Comparison of ENCODE assay signal across 9 cellular contexts in genomic region chr1:179298952-179299351, GRCh38. TPM values are rescaled to one million over a fixed set of nuclear protein-coding genes. Genes with fewer than 3 reads are reported as not detected.
DNase-seq lines count a peak whose midpoint lies in the region; ATAC-seq lines count a peak whose summit lies in the region.
"Had no signal": no experiment of that assay in that cellular context is flagged by ENCODE, and none has a peak within 500 bp of the region (broad histone marks: within the 10 kb centered on the region; RNA-seq: fewer than 3 reads in every experiment).

No MANE protein-coding gene starts in this region.

- no peaks in the 10 kb centered on the region for H3K9me3 Mint-ChIP-seq in activated CD8-positive, alpha-beta T cell treated with anti-CD3 and anti-CD28 coated beads, Interleukin-2, amount 10 ng/mL, durations not matched to agents 7 days and 5 days (ENCODE audit: insufficient read depth)

- 92 to 96% methylated on average over 3 of the region's 3 CpGs for WGBS in aorta, 2 donors

- peak overlapping the region; percentile 90 for H3K27ac Mint-ChIP-seq in activated CD8-positive, alpha-beta T cell treated with anti-CD3 and anti-CD28 coated beads, Interleukin-2, amount 10 ng/mL, durations not matched to agents 7 days and 5 days

- H3K36me3 ChIP-seq in aorta (ENCODE audit: control insufficient read depth in 1 of 2, insufficient read depth in 2 of 2, low read length in 1 of 2): no peaks in the 10 kb centered on the region

- POLR2A ChIA-PET in activated CD8-positive, alpha-beta T cell treated with anti-CD3 and anti-CD28 coated beads, Interleukin-2, amount 10 ng/mL, durations not matched to agents 7 days and 5 days (lab: Charles Lee): no interaction called here

- CTCF ChIA-PET in activated CD8-positive, alpha-beta T cell treated with anti-CD3 and anti-CD28 coated beads, Interleukin-2, amount 10 ng/mL, durations not matched to agents 7 days and 5 days (lab: Charles Lee): no interaction called here

- no peak overlapping the region for H3K4me3 ChIP-seq in aorta (ENCODE audit: low read length in 2 of 2)

- H3K27ac ChIP-seq in aorta (ENCODE audit: low read depth in 1 of 2, low read length in 2 of 2): no peak overlapping the region

- H3K4me1 ChIP-seq in aorta (ENCODE audit: control insufficient read depth in 1 of 2, insufficient read depth in 2 of 2, low read length in 2 of 2): peaks cover 2 to 3% of the 10 kb centered on the region in 2 donors

- no peaks in the 10 kb centered on the region for H3K27me3 ChIP-seq in aorta (ENCODE audit: control insufficient read depth in 1 of 2, insufficient read depth in 2 of 2, low read length in 1 of 2)

- H3K4me3 Mint-ChIP-seq in activated CD8-positive, alpha-beta T cell treated with anti-CD3 and anti-CD28 coated beads, Interleukin-2, amount 10 ng/mL, durations not matched to agents 7 days and 5 days: peak overlapping the region; percentile 55

- H3K27me3 Mint-ChIP-seq in activated CD8-positive, alpha-beta T cell treated with anti-CD3 and anti-CD28 coated beads, Interleukin-2, amount 10 ng/mL, durations not matched to agents 7 days and 5 days (ENCODE audit: low read depth): no peaks in the 10 kb centered on the region

- intact Hi-C loops in aorta (cut with DNase I): no loop called here

- H3K9me3 ChIP-seq in aorta (ENCODE audit: control insufficient read depth, low read length): no peaks in the 10 kb centered on the region

- ATAC-seq in HG03097 (IDR thresholded peaks at IDR 0.05; ENCODE audit: low FRiP score, unreplicated experiment): peak; percentile 79
- peak; percentile 93 for ATAC-seq in activated CD8-positive, alpha-beta T cell treated with anti-CD3 and anti-CD28 coated beads, Interleukin-2, amount 10 ng/mL, durations not matched to agents 7 days and 5 days
- ATAC-seq in stimulated activated naive CD8-positive, alpha-beta T cell treated with anti-CD3 and anti-CD28 coated beads, Interleukin-15, Interleukin-2, amounts not matched to agents 100 U/mL and 50 U/mL, for 24 hours: peak; percentile 95
- no peak for ATAC-seq in aorta (ENCODE audit: low FRiP score)

- H3K4me1 Mint-ChIP-seq in activated CD8-positive, alpha-beta T cell treated with anti-CD3 and anti-CD28 coated beads, Interleukin-2, amount 10 ng/mL, durations not matched to agents 7 days and 5 days (ENCODE audit: low read depth): peaks cover 66% of the 10 kb centered on the region

- DNase-seq in activated gamma-delta T cell treated with Interleukin-2 at 50 U/mL for 16 hours (peak; percentile 38), activated gamma-delta T cell (lab: John Stamatoyannopoulos, UW) (no peak), NCI-H510A treated with DMSO at 0.1 percent for 48 hours (lab: John Stamatoyannopoulos, UW) (no peak), NCI-H1694 treated with DMSO at 0.1 percent for 48 hours (lab: John Stamatoyannopoulos, UW) (no peak), aorta (no peak)
- peak; percentile 81 for DNase-seq in activated CD8-positive, alpha-beta T cell treated with anti-CD3 and anti-CD28 coated beads, Interleukin-2, amount 10 ng/mL, durations not matched to agents 7 days and 5 days
- DNase-seq in stimulated activated naive CD8-positive, alpha-beta T cell treated with anti-CD3 and anti-CD28 coated beads, Interleukin-15, Interleukin-2, amounts not matched to agents 100 U/mL and 50 U/mL, for 24 hours: peak; percentile 37
- DNase-seq: ACHN had no signal

- H3K36me3 Mint-ChIP-seq in activated CD8-positive, alpha-beta T cell treated with anti-CD3 and anti-CD28 coated beads, Interleukin-2, amount 10 ng/mL, durations not matched to agents 7 days and 5 days (ENCODE audit: low read depth): peaks cover 56% of the 10 kb centered on the region

RNA-seq across cellular contexts. Expression of gene SOAT1, which starts 5.4 kb away (rescaled TPM):
- 10 to 100 TPM; 76.1 to 78.3 TPM for total RNA-seq in activated CD8-positive, alpha-beta T cell treated with anti-CD3 and anti-CD28 coated beads, Interleukin-2, amount 10 ng/mL, durations not matched to agents 7 days and 5 days
- total RNA-seq in aorta: 10 to 100 TPM; 38.6 to 42.7 TPM
- polyA plus RNA-seq in aorta: 1 to 10 TPM; 6.0 to 6.7 TPM

Comparison
In these comparisons a context has a peak if more than half of its experiments do, and no peak if none do; other contexts are left out.
1. DNase-seq: peak in activated gamma-delta T cell treated with Interleukin-2 at 50 U/mL for 16 hours (single experiment), activated CD8-positive, alpha-beta T cell treated with anti-CD3 and anti-CD28 coated beads, Interleukin-2, amount 10 ng/mL, durations not matched to agents 7 days and 5 days (single experiment) and stimulated activated naive CD8-positive, alpha-beta T cell treated with anti-CD3 and anti-CD28 coated beads, Interleukin-15, Interleukin-2, amounts not matched to agents 100 U/mL and 50 U/mL, for 24 hours (single experiment); none in activated gamma-delta T cell (single experiment), NCI-H510A treated with DMSO at 0.1 percent for 48 hours (single experiment), NCI-H1694 treated with DMSO at 0.1 percent for 48 hours (single experiment) and aorta (0 of 2).